Comparison of ENCODE assay signal across 22 cellular contexts in the genomic region with DNA sequence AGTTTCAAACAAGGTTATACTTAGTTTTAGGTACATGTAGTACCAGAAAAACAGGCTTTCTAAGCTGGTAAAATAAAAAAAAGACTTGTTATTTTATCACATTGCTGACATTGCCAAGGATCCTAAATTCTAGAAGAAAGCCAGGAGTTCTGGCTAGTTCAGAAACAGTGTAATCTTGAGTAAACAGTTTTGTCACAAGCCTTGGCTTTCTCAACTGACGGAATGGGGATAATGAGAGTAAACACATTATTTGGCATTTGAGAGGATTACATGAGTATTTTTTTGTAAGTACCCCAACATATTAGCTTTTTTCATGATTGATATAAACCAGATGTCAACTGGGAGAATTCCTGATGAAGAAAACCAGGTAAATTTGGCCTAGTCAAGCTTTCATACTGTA.
DNase-seq lines count a peak whose midpoint lies in the region; ATAC-seq and TF ChIP-seq lines count a peak whose summit lies in the region.
"Had no signal": no experiment of that assay in that cellular context is flagged by ENCODE, and none has a peak within 500 bp of the region (broad histone marks: within the 10 kb centered on the region; RNA-seq: fewer than 3 reads in every experiment).

No MANE protein-coding gene starts in this region.

- no peak overlapping the region for H3K9ac ChIP-seq in rectal smooth muscle tissue (ENCODE audit: low read length)
- H3K9ac ChIP-seq: KMS-11 had no signal

- no peaks in the 10 kb centered on the region for H3K4me1 Mint-ChIP-seq in activated CD8-positive, alpha-beta memory T cell treated with anti-CD3 and anti-CD28 coated beads, Interleukin-2, amount 10 ng/mL, durations not matched to agents 7 days and 5 days
- H3K4me1 Mint-ChIP-seq in activated naive CD8-positive, alpha-beta T cell treated with anti-CD3 and anti-CD28 coated beads for 36 hours = no peaks in the 10 kb centered on the region

- H3K9me3 ChIP-seq in right atrium auricular region (no peaks in the 10 kb centered on the region), uterus (no peaks in the 10 kb centered on the region)

- no peaks in the 10 kb centered on the region for H3K27me3 ChIP-seq in right atrium auricular region
- no peaks in the 10 kb centered on the region for H3K27me3 ChIP-seq in rectal smooth muscle tissue (ENCODE audit: control insufficient read depth, insufficient read depth, low read length)
- no peaks in the 10 kb centered on the region for H3K27me3 ChIP-seq in uterus

- H3K4me3 ChIP-seq in right atrium auricular region (no peak overlapping the region), rectal smooth muscle tissue (ENCODE audit: low read length) (no peak overlapping the region), uterus (no peak overlapping the region)

- intact Hi-C loops in Right ventricle myocardium superior (cut with DNase I) = no loop called here
- intact Hi-C loops in left ventricle myocardium superior (cut with micrococcal nuclease) = no loop called here
- intact Hi-C loops in uterus (cut with DNase I; ENCODE audit: low total_unique reads) = no loop called here

- CTCF ChIA-PET in activated CD8-positive, alpha-beta memory T cell treated with anti-CD3 and anti-CD28 coated beads, Interleukin-2, amount 10 ng/mL, durations not matched to agents 7 days and 5 days (lab: Charles Lee) = no interaction called here

- peak overlapping the region in 1 of 2 donors; percentile 48 for H3K27ac ChIP-seq in right atrium auricular region
- peak overlapping the region; percentile 48 for H3K27ac ChIP-seq in rectal smooth muscle tissue (ENCODE audit: low read depth, low read length)
- H3K27ac ChIP-seq in uterus = peak overlapping the region; percentile 68
- H3K27ac ChIP-seq: KMS-11 had no signal

- H3K4me1 ChIP-seq in right atrium auricular region (no peaks in the 10 kb centered on the region), rectal smooth muscle tissue (ENCODE audit: control insufficient read depth, insufficient read depth, low read length) (peaks cover 15% of the 10 kb centered on the region), uterus (peaks cover 0 to 9% of the 10 kb centered on the region in 2 donors)

- H3K36me3 ChIP-seq in right atrium auricular region (no peaks in the 10 kb centered on the region), rectal smooth muscle tissue (ENCODE audit: control insufficient read depth, insufficient read depth, low read length) (no peaks in the 10 kb centered on the region), uterus (no peaks in the 10 kb centered on the region)

- no peaks in the 10 kb centered on the region for H3K27me3 Mint-ChIP-seq in activated CD8-positive, alpha-beta memory T cell treated with anti-CD3 and anti-CD28 coated beads, Interleukin-2, amount 10 ng/mL, durations not matched to agents 7 days and 5 days
- H3K27me3 Mint-ChIP-seq in activated naive CD8-positive, alpha-beta T cell treated with anti-CD3 and anti-CD28 coated beads for 36 hours = no peaks in the 10 kb centered on the region

- H3K9me3 Mint-ChIP-seq in activated CD8-positive, alpha-beta memory T cell treated with anti-CD3 and anti-CD28 coated beads, Interleukin-2, amount 10 ng/mL, durations not matched to agents 7 days and 5 days (ENCODE audit: low read depth) = peaks cover 4% of the 10 kb centered on the region
- peaks cover 2% of the 10 kb centered on the region for H3K9me3 Mint-ChIP-seq in activated naive CD8-positive, alpha-beta T cell treated with anti-CD3 and anti-CD28 coated beads for 36 hours

- TF ChIP-seq POLR2A in uterus (IDR thresholded peaks at IDR 0.05) = no peak

- no peak for TF ChIP-seq CTCF in right atrium auricular region (IDR thresholded peaks at IDR 0.05)
- TF ChIP-seq CTCF in uterus (IDR thresholded peaks at IDR 0.05) = no peak

- no peak for DNase-seq in Right ventricle myocardium superior
- no peak for DNase-seq in right atrium auricular region (ENCODE audit: low spot score)
- no peak for DNase-seq in left ventricle myocardium superior
- DNase-seq in uterus = peak in 1 of 2 donors; percentile 42
- no peak for DNase-seq in KG1 (lab: John Stamatoyannopoulos, UW)
- DNase-seq in activated CD8-positive, alpha-beta memory T cell treated with anti-CD3 and anti-CD28 coated beads, Interleukin-2, amount 10 ng/mL, durations not matched to agents 7 days and 5 days = no peak
- no peak for DNase-seq in activated naive CD8-positive, alpha-beta T cell treated with anti-CD3 and anti-CD28 coated beads for 36 hours
- DNase-seq: AML-193; C1 segment of cervical spinal cord; CD8-positive, alpha-beta T cell; DND-41; GOT3; NCI-H1092 treated with DMSO at 0.1 percent for 48 hours; NCI-H1436 treated with DMSO at 0.1 percent for 48 hours; NCI-H2029 treated with DMSO at 0.1 percent for 48 hours; NCI-H345; NCI-H524; NCI-H774; NK-92 treated with Interleukin-12 subunit alpha and Interleukin-12 subunit beta, amount 100 ng/mL, for 24 hours had no signal

- H3K4me3 Mint-ChIP-seq in activated CD8-positive, alpha-beta memory T cell treated with anti-CD3 and anti-CD28 coated beads, Interleukin-2, amount 10 ng/mL, durations not matched to agents 7 days and 5 days = no peak overlapping the region
- no peak overlapping the region for H3K4me3 Mint-ChIP-seq in activated naive CD8-positive, alpha-beta T cell treated with anti-CD3 and anti-CD28 coated beads for 36 hours
- H3K4me3 Mint-ChIP-seq: CD8-positive, alpha-beta T cell had no signal

- no peak overlapping the region for H3K27ac Mint-ChIP-seq in activated CD8-positive, alpha-beta memory T cell treated with anti-CD3 and anti-CD28 coated beads, Interleukin-2, amount 10 ng/mL, durations not matched to agents 7 days and 5 days
- H3K27ac Mint-ChIP-seq in activated naive CD8-positive, alpha-beta T cell treated with anti-CD3 and anti-CD28 coated beads for 36 hours = no peak overlapping the region
- H3K27ac Mint-ChIP-seq: CD8-positive, alpha-beta T cell had no signal

- H3K36me3 Mint-ChIP-seq in activated CD8-positive, alpha-beta memory T cell treated with anti-CD3 and anti-CD28 coated beads, Interleukin-2, amount 10 ng/mL, durations not matched to agents 7 days and 5 days = no peaks in the 10 kb centered on the region
- no peaks in the 10 kb centered on the region for H3K36me3 Mint-ChIP-seq in activated naive CD8-positive, alpha-beta T cell treated with anti-CD3 and anti-CD28 coated beads for 36 hours
- H3K36me3 Mint-ChIP-seq: CD8-positive, alpha-beta T cell had no signal

- ATAC-seq in Right ventricle myocardium superior (ENCODE audit: poor library complexity) (peak; percentile 64), left ventricle myocardium superior (peak; percentile 75)
- no peak for ATAC-seq in activated CD8-positive, alpha-beta memory T cell treated with anti-CD3 and anti-CD28 coated beads, Interleukin-2, amount 10 ng/mL, durations not matched to agents 7 days and 5 days
- ATAC-seq: CD8-positive, alpha-beta T cell; Panc1 had no signal
